In the genomic region with DNA sequence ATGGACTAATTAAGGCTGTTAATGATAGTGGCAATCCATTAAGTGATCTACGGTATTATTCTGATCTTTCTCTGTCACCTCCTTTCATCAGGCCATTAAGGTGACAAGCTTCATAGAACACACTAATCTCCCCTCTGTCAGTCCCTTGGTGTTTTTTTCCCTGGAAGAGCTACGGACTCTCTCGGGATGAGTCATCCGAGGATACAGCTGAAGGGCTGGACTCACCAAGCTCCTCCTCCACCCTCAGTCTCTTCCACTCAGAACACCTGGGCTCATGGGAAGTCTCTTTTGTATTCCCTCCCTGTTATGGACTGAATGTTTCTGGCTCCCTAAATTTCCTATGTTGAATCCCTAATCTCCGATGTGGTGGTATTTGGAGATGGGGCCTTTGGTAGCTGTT, we compare ENCODE assay signal across 15 cellular contexts.
"Had no signal": no experiment of that assay in that cellular context is flagged by ENCODE, and none has a peak within 500 bp of the region (broad histone marks: within the 10 kb centered on the region; RNA-seq: fewer than 3 reads in every experiment).

No MANE protein-coding gene starts in this region.

- H3K4me3 Mint-ChIP-seq: central memory CD8-positive, alpha-beta T cell; dendritic cell treated with granulocyte-macrophage colony-stimulating factor and Interleukin-4, amounts not matched to agents 40 ng/mL and 50 ng/mL, for 4 days; endodermal cell; T-helper 1 cell treated with Interleukin-12 subunit alpha and Interleukin-12 subunit beta and Interleukin-4 antibody, amounts not matched to agents 30 μg/mL and 1 μg/mL, for 36 hours had no signal

- H3K4me3 ChIP-seq: adrenal gland, body of pancreas, testis had no signal

- H3K27me3 ChIP-seq: adrenal gland, body of pancreas, testis had no signal

- H3K9me3 ChIP-seq: adrenal gland, body of pancreas, testis had no signal

- H3K27ac Mint-ChIP-seq: dendritic cell treated with granulocyte-macrophage colony-stimulating factor and Interleukin-4, amounts not matched to agents 40 ng/mL and 50 ng/mL, for 4 days; endodermal cell; T-helper 1 cell treated with Interleukin-12 subunit alpha and Interleukin-12 subunit beta and Interleukin-4 antibody, amounts not matched to agents 30 μg/mL and 1 μg/mL, for 36 hours had no signal

- H3K4me1 Mint-ChIP-seq: central memory CD8-positive, alpha-beta T cell had no signal

- H3K36me3 ChIP-seq: adrenal gland had no signal

- ATAC-seq: body of pancreas, left ventricle myocardium superior had no signal

- H3K4me1 ChIP-seq: adrenal gland, body of pancreas, testis had no signal

- DNase-seq: activated CD4-positive, alpha-beta T cell treated with anti-CD3 and anti-CD28 coated beads, Interleukin-2, amount 50 U/mL, for 4 hours; activated naive CD4-positive, alpha-beta T cell treated with anti-CD3 and anti-CD28 coated beads, Interleukin-2, amount 50 U/mL, for 16 hours; activated T-cell treated with anti-CD3 and anti-CD28 coated beads, Interleukin-2, amount 50 U/mL, for 1 hour; adrenal gland; body of pancreas; endodermal cell; hypothalamus; left ventricle myocardium superior; mesenchymal stem cell; stimulated activated CD4-positive, alpha-beta T cell treated with anti-CD3 and anti-CD28 coated beads, Interleukin-2, amount 100 ng/mL, for 48 hours; stimulated activated naive CD4-positive, alpha-beta T cell treated with Interleukin-2 at 50 U/mL for 16 hours; testis had no signal

- H3K9me3 Mint-ChIP-seq: central memory CD8-positive, alpha-beta T cell; dendritic cell treated with granulocyte-macrophage colony-stimulating factor and Interleukin-4, amounts not matched to agents 40 ng/mL and 50 ng/mL, for 4 days; endodermal cell; T-helper 1 cell treated with Interleukin-12 subunit alpha and Interleukin-12 subunit beta and Interleukin-4 antibody, amounts not matched to agents 30 μg/mL and 1 μg/mL, for 36 hours had no signal

- H3K27ac ChIP-seq: adrenal gland, body of pancreas, testis had no signal

- H3K27me3 Mint-ChIP-seq: central memory CD8-positive, alpha-beta T cell; dendritic cell treated with granulocyte-macrophage colony-stimulating factor and Interleukin-4, amounts not matched to agents 40 ng/mL and 50 ng/mL, for 4 days had no signal
